18 cellular contexts compared by ENCODE assay signal in genomic region chr12:57616383-57617101, GRCh38. TPM values are rescaled to one million over a fixed set of nuclear protein-coding genes. Genes with fewer than 3 reads are reported as not detected.
DNase-seq lines count a peak whose midpoint lies in the region; ATAC-seq, FAIRE-seq and TF ChIP-seq lines count a peak whose summit lies in the region.
"Had no signal": no experiment of that assay in that cellular context is flagged by ENCODE, and none has a peak within 500 bp of the region (broad histone marks: within the 10 kb centered on the region; RNA-seq: fewer than 3 reads in every experiment).

No MANE protein-coding gene starts in this region.

- TF ChIP-seq CTCF in HFFc6 (IDR thresholded peaks at IDR 0.05) (no peak), K562 (IDR thresholded peaks at IDR 0.05 in 2 of 3, conservative IDR thresholded peaks at IDR 0.05 in 1 of 3; ENCODE audit: insufficient read depth in 2 of 3, low read depth in 1 of 3, low read length in 3 of 3) (no peak)

- peaks cover 4% of the 10 kb centered on the region for H3K9me1 ChIP-seq in K562 (ENCODE audit: control insufficient read depth, insufficient read depth, low read length)

- H3K4me1 Mint-ChIP-seq in HFFc6 (ENCODE audit: low read depth), result peaks cover 15% of the 10 kb centered on the region

- H3K36me3 Mint-ChIP-seq in HFFc6 (ENCODE audit: low read depth), result peaks cover 13% of the 10 kb centered on the region
- H3K36me3 Mint-ChIP-seq: immature natural killer cell had no signal

- WGBS in K562 (ENCODE audit: insufficient coverage, low coverage, missing lambda C conversion rate), result 58% methylated on average over 3 of the region's 3 CpGs

- H3K9me3 ChIP-seq in K562 (replicated peaks; ENCODE audit: control insufficient read depth, insufficient read depth, low read depth, low read length), result no peaks in the 10 kb centered on the region
- H3K9me3 ChIP-seq: A549 had no signal

- H4K20me1 ChIP-seq in K562 (replicated peaks; ENCODE audit: control insufficient read depth, insufficient read depth, low read length), result no peaks in the 10 kb centered on the region

- H3K4me1 ChIP-seq in K562 (replicated peaks in 1 of 2; ENCODE audit: control insufficient read depth in 2 of 2, insufficient read depth in 2 of 2, low read length in 2 of 2), result peaks cover 43 to 52% of the 10 kb centered on the region in 2 experiments

- H3K4me3 ChIP-seq in K562, result no peak overlapping the region
- H3K4me3 ChIP-seq: A549, SK-N-MC, skin epidermis had no signal

- no peak overlapping the region for H3K27ac ChIP-seq in K562 (ENCODE audit: extremely low read depth, low read depth, low read length)
- H3K27ac ChIP-seq: A549, SK-N-MC had no signal

- H3K9me3 Mint-ChIP-seq in HFFc6, result no peaks in the 10 kb centered on the region
- H3K9me3 Mint-ChIP-seq: immature natural killer cell had no signal

- H2AFZ ChIP-seq in K562 (ENCODE audit: low read depth, low read length), result no peak overlapping the region

- no TSS peak for BruUV-seq in K562 (replicated peaks; lab: Mats Ljungman, UMichigan)

- intact Hi-C loops in K562 (cut with micrococcal nuclease), result no loop called here

- in situ Hi-C loops in K562 (cut with MboI), result no loop called here

- TF ChIP-seq RAD21 in K562 (CRISPR knock-in tag; conservative IDR thresholded peaks at IDR 0.05 in 1 of 2, IDR thresholded peaks at IDR 0.05 in 1 of 2), result no peak

- H3K9ac ChIP-seq in K562 (ENCODE audit: insufficient read depth in 1 of 2, low read depth in 2 of 2, low read length in 2 of 2), result no peak overlapping the region; a peak in 1 of 4 replicates

- H3K79me2 ChIP-seq in K562 (ENCODE audit: control insufficient read depth, insufficient read depth, low read length), result peaks cover 2% of the 10 kb centered on the region; the same call in 2 of the 3 replicates

- no peak overlapping the region for H3K27ac Mint-ChIP-seq in HFFc6
- H3K27ac Mint-ChIP-seq: immature natural killer cell had no signal

- no peak overlapping the region for H3K4me2 ChIP-seq in K562 (ENCODE audit: insufficient read depth, low read length)
- H3K4me2 ChIP-seq: A549 had no signal

- CTCF ChIA-PET in K562 (lab: Yijun Ruan, JAX; ENCODE audit: low intra/inter-chr PET ratio), result no interaction called here

- H3K4me3 Mint-ChIP-seq in HFFc6, result no peak overlapping the region
- H3K4me3 Mint-ChIP-seq: immature natural killer cell had no signal

- peaks cover 16% of the 10 kb centered on the region; the same call in 2 of the 3 replicates for H3K36me3 ChIP-seq in K562 (ENCODE audit: control insufficient read depth, insufficient read depth, low read length)

- POLR2A ChIA-PET in K562 (lab: Yijun Ruan, JAX), result interaction anchor here (0.7 to 1.0 kb wide), 7 partner anchors 9 to 186 kb away, joined by 3 to 5 read pairs (median 3); no protein-coding TSS in a partner anchor

- TF ChIP-seq POLR2A in K562 (conservative IDR thresholded peaks at IDR 0.05), result no peak

- H3K27me3 ChIP-seq in K562 (ENCODE audit: control insufficient read depth in 2 of 2, insufficient read depth in 2 of 2, low read length in 2 of 2), result no peaks in the 10 kb centered on the region

- peak; percentile 20 for DNase-seq in NCI-H2171 treated with DMSO at 0.1 percent for 48 hours (lab: John Stamatoyannopoulos, UW)
- DNase-seq in NCI-H2171 (lab: John Stamatoyannopoulos, UW), result no peak
- peak; percentile 55 for DNase-seq in HFFc6
- no peak for DNase-seq in K562 (ENCODE audit: extremely low read depth in 1 of 4, low spot score in 3 of 4)
- DNase-seq in myocyte (ENCODE audit: low read depth), result peak; percentile 17
- no peak for DNase-seq in activated CD8-positive, alpha-beta memory T cell treated with anti-CD3 and anti-CD28 coated beads, Interleukin-2, amount 50 U/mL, for 48 hours
- DNase-seq: activated naive CD4-positive, alpha-beta T cell; effector CD4-positive, alpha-beta T cell; immature natural killer cell; Karpas-422; NCI-H187; stimulated activated naive CD4-positive, alpha-beta T cell treated with Interleukin-2 at 50 U/mL for 16 hours had no signal

- TF ChIP-seq EP300 in K562 (IDR thresholded peaks at IDR 0.05; ENCODE audit: low read length), result no peak

- no peak for FAIRE-seq in K562 (lab: Jason Lieb, UNC)
- FAIRE-seq: A549, urothelium cell line had no signal

- H3K27me3 Mint-ChIP-seq in HFFc6 (ENCODE audit: insufficient read depth), result peaks cover 5% of the 10 kb centered on the region

- ATAC-seq in K562 (no peak), GM18861 (IDR thresholded peaks at IDR 0.05; ENCODE audit: unreplicated experiment) (no peak), HG03457 (IDR thresholded peaks at IDR 0.05; ENCODE audit: unreplicated experiment) (no peak)
- ATAC-seq: A549 had no signal

RNA-seq across cellular contexts. Expression of gene ARHGEF25, which starts 5.3 kb away (rescaled TPM):
- total RNA-seq in HFFc6 (2021; fragmentation: NEBNext Ultra II Directional; extraction: Animal tissue kit (Norgen Biotek cat#: 25700)), result 10 to 100 TPM; 10.2 to 21.9 (median 11.9) TPM
- total RNA-seq in K562 (2011; cell fraction: chromatin; rRNA removed; ENCODE audit: low replicate concordance), result 50.1 and 109 TPM in 2 replicates
- total RNA-seq in K562 (2011; cell fraction: nucleolus; rRNA removed), result 60.5 and 65.7 TPM in 2 replicates
- total RNA-seq in K562 (2011; cell fraction: nucleoplasm; rRNA removed), result 44.0 and 54.3 TPM in 2 replicates
- total RNA-seq in K562 (2014; rRNA removed) (11.6 and 18.6 TPM in 2 replicates), K562 (2014; rRNA removed; fragmentation: Illumina TruSeq; extraction: Trizol) (7.5 and 9.2 TPM in 2 replicates), K562 (2015; rRNA removed; fragmentation: Illumina TruSeq; extraction: Trizol) (4.9 and 6.1 TPM in 2 replicates), K562 (2021) (13.6 and 15.0 TPM in 2 replicates), myocyte (8.6 and 12.4 TPM in 2 replicates)
- polyA plus RNA-seq in K562 (2011; rRNA removed) (13.3 and 18.1 TPM in 2 replicates), K562 (2014; fragmentation: Illumina TruSeq; extraction: Trizol) (14.1 and 14.9 TPM in 2 replicates), K562 (2014; fragmentation: Nextera tagmentation; extraction: Ambion mirVana) (1 to 10 TPM in 1 of 2 experiments, under 1 TPM in 1; 0.13 to 1.4 TPM), K562 (2014; rRNA removed) (16.0 and 17.3 TPM in 2 replicates)
- 8.7 and 11.6 TPM in 2 replicates for polyA plus RNA-seq in K562 (2011; cell fraction: cytosol; rRNA removed)
- 115 and 121 TPM in 2 replicates for polyA plus RNA-seq in K562 (2011; cell fraction: nucleus; rRNA removed)
- 13.4 and 18.0 TPM in 2 replicates for polyA plus RNA-seq in K562 (2012)
- 6.2 and 7.1 TPM in 2 replicates for polyA minus RNA-seq in K562 (2011; rRNA and poly(A)+ RNA removed)
- 2.8 TPM in 2 replicates for polyA minus RNA-seq in K562 (2011; cell fraction: cytosol; rRNA and poly(A)+ RNA removed)
- polyA minus RNA-seq in K562 (2011; cell fraction: nucleus; rRNA and poly(A)+ RNA removed), result 10.5 and 16.6 TPM in 2 replicates
- 26.8 TPM for polyA plus RNA-seq in myocyte (2012)

RNA-seq across cellular contexts. Expression of gene DTX3, which starts 11.9 kb away (rescaled TPM):
- 10 to 100 TPM; 17.7 to 21.0 (median 19.2) TPM for total RNA-seq in HFFc6 (2021; fragmentation: NEBNext Ultra II Directional; extraction: Animal tissue kit (Norgen Biotek cat#: 25700))
- total RNA-seq in K562 (2011; cell fraction: chromatin; rRNA removed; ENCODE audit: low replicate concordance), result 0.44 and 0.72 TPM in 2 replicates
- 0.13 TPM in 1 of 2 replicates, not detected in the other for total RNA-seq in K562 (2011; cell fraction: nucleolus; rRNA removed)
- total RNA-seq in K562 (2011; cell fraction: nucleoplasm; rRNA removed), result 0.29 and 1.1 TPM in 2 replicates
- total RNA-seq in K562 (2014; rRNA removed) (not detected in 2 replicates), K562 (2014; rRNA removed; fragmentation: Illumina TruSeq; extraction: Trizol) (not detected in 2 replicates), K562 (2015; rRNA removed; fragmentation: Illumina TruSeq; extraction: Trizol) (not detected in 2 replicates), K562 (2021) (0.09 TPM in 1 of 2 replicates, not detected in the other), myocyte (22.1 and 22.5 TPM in 2 replicates)
- polyA plus RNA-seq in K562 (2011; rRNA removed) (0.15 TPM in 1 of 2 replicates, not detected in the other), K562 (2014; fragmentation: Illumina TruSeq; extraction: Trizol) (not detected in 2 replicates), K562 (2014; fragmentation: Nextera tagmentation; extraction: Ambion mirVana) (under 1 TPM; 0.03 to 0.06 TPM), K562 (2014; rRNA removed) (not detected in 2 replicates)
- polyA plus RNA-seq in K562 (2011; cell fraction: cytosol; rRNA removed), result 0.03 and 0.04 TPM in 2 replicates
- polyA plus RNA-seq in K562 (2011; cell fraction: nucleus; rRNA removed), result 0.53 and 0.62 TPM in 2 replicates
- polyA plus RNA-seq in K562 (2012), result 0.05 TPM in 1 of 2 replicates, not detected in the other
- polyA minus RNA-seq in K562 (2011; rRNA and poly(A)+ RNA removed), result not detected in 2 replicates
- not detected in 2 replicates for polyA minus RNA-seq in K562 (2011; cell fraction: cytosol; rRNA and poly(A)+ RNA removed)
- polyA minus RNA-seq in K562 (2011; cell fraction: nucleus; rRNA and poly(A)+ RNA removed), result 0.13 TPM in 1 of 2 replicates, not detected in the other
- polyA plus RNA-seq in myocyte (2012), result 26.0 TPM

RNA-seq across cellular contexts. Expression of gene B4GALNT1, which starts 16.5 kb away (rescaled TPM):
- 1 to 10 TPM; 1.4 to 3.1 (median 2.3) TPM for total RNA-seq in HFFc6 (2021; fragmentation: NEBNext Ultra II Directional; extraction: Animal tissue kit (Norgen Biotek cat#: 25700))
- total RNA-seq in K562 (2011; cell fraction: chromatin; rRNA removed; ENCODE audit: low replicate concordance), result 50.8 and 90.4 TPM in 2 replicates
- total RNA-seq in K562 (2011; cell fraction: nucleolus; rRNA removed), result 64.4 and 74.2 TPM in 2 replicates
- 62.8 and 71.3 TPM in 2 replicates for total RNA-seq in K562 (2011; cell fraction: nucleoplasm; rRNA removed)
- 18.3 and 21.8 TPM in 2 replicates for total RNA-seq in K562 (2014; rRNA removed)
- total RNA-seq in K562 (2014; rRNA removed; fragmentation: Illumina TruSeq; extraction: Trizol), result 5.9 and 7.7 TPM in 2 replicates
- 9.8 and 9.9 TPM in 2 replicates for total RNA-seq in K562 (2015; rRNA removed; fragmentation: Illumina TruSeq; extraction: Trizol)
- total RNA-seq in K562 (2021), result 26.3 and 32.2 TPM in 2 replicates
- polyA plus RNA-seq in K562 (2011; rRNA removed), result 7.3 and 12.2 TPM in 2 replicates
- 7.6 and 15.8 TPM in 2 replicates for polyA plus RNA-seq in K562 (2011; cell fraction: cytosol; rRNA removed)
- polyA plus RNA-seq in K562 (2011; cell fraction: nucleus; rRNA removed), result 63.0 and 75.2 TPM in 2 replicates
- 14.4 and 26.8 TPM in 2 replicates for polyA plus RNA-seq in K562 (2012)
- 17.4 and 17.5 TPM in 2 replicates for polyA plus RNA-seq in K562 (2014; fragmentation: Illumina TruSeq; extraction: Trizol)
- 1 to 10 TPM; 1.0 to 1.7 TPM for polyA plus RNA-seq in K562 (2014; fragmentation: Nextera tagmentation; extraction: Ambion mirVana)
- polyA plus RNA-seq in K562 (2014; rRNA removed), result 20.6 and 21.0 TPM in 2 replicates
- 6.4 and 6.5 TPM in 2 replicates for polyA minus RNA-seq in K562 (2011; rRNA and poly(A)+ RNA removed)
- 5.6 and 11.6 TPM in 2 replicates for polyA minus RNA-seq in K562 (2011; cell fraction: cytosol; rRNA and poly(A)+ RNA removed)
- polyA minus RNA-seq in K562 (2011; cell fraction: nucleus; rRNA and poly(A)+ RNA removed), result 28.7 and 34.7 TPM in 2 replicates
- 2.5 and 3.4 TPM in 2 replicates for total RNA-seq in myocyte
- polyA plus RNA-seq in myocyte (2012), result 1.6 TPM
- polyA plus RNA-seq: immature natural killer cell had no signal

RNA-seq across cellular contexts. Expression of gene PIP4K2C, which starts 25.6 kb away (rescaled TPM):
- 10 to 100 TPM; 21.1 to 33.1 (median 24.3) TPM for total RNA-seq in HFFc6 (2021; fragmentation: NEBNext Ultra II Directional; extraction: Animal tissue kit (Norgen Biotek cat#: 25700))
- total RNA-seq in K562 (2011; cell fraction: chromatin; rRNA removed; ENCODE audit: low replicate concordance), result 28.9 and 41.5 TPM in 2 replicates
- total RNA-seq in K562 (2011; cell fraction: nucleolus; rRNA removed), result 20.9 and 21.7 TPM in 2 replicates
- 26.5 and 30.7 TPM in 2 replicates for total RNA-seq in K562 (2011; cell fraction: nucleoplasm; rRNA removed)
- total RNA-seq in K562 (2014; rRNA removed) (13.8 and 20.7 TPM in 2 replicates), K562 (2014; rRNA removed; fragmentation: Illumina TruSeq; extraction: Trizol) (18.3 and 19.9 TPM in 2 replicates), K562 (2015; rRNA removed; fragmentation: Illumina TruSeq; extraction: Trizol) (18.0 and 22.3 TPM in 2 replicates), K562 (2021) (28.8 and 29.3 TPM in 2 replicates), myocyte (15.4 and 20.2 TPM in 2 replicates)
- polyA plus RNA-seq in K562 (2011; rRNA removed) (31.3 and 31.4 TPM in 2 replicates), K562 (2014; fragmentation: Illumina TruSeq; extraction: Trizol) (39.5 and 41.4 TPM in 2 replicates), K562 (2014; fragmentation: Nextera tagmentation; extraction: Ambion mirVana) (10 to 100 TPM in 1 of 2 experiments, 1 to 10 TPM in 1; 9.0 to 10.8 TPM), K562 (2014; rRNA removed) (18.5 and 25.8 TPM in 2 replicates)
- 16.1 and 24.3 TPM in 2 replicates for polyA plus RNA-seq in K562 (2011; cell fraction: cytosol; rRNA removed)
- 42.4 and 45.7 TPM in 2 replicates for polyA plus RNA-seq in K562 (2011; cell fraction: nucleus; rRNA removed)
- 23.2 and 26.6 TPM in 2 replicates for polyA plus RNA-seq in K562 (2012)
- 20.2 and 21.0 TPM in 2 replicates for polyA minus RNA-seq in K562 (2011; rRNA and poly(A)+ RNA removed)
- polyA minus RNA-seq in K562 (2011; cell fraction: cytosol; rRNA and poly(A)+ RNA removed), result 9.1 and 18.2 TPM in 2 replicates
- 6.7 and 9.2 TPM in 2 replicates for polyA minus RNA-seq in K562 (2011; cell fraction: nucleus; rRNA and poly(A)+ RNA removed)
- polyA plus RNA-seq in myocyte (2012), result 17.8 TPM

Comparison
In these comparisons a context has a peak if more than half of its experiments do, and no peak if none do; other contexts are left out.
1. DNase-seq: peak in NCI-H2171 treated with DMSO at 0.1 percent for 48 hours (single experiment), HFFc6 (single experiment) and myocyte (single experiment); none in NCI-H2171 (single experiment), K562 (0 of 4) and activated CD8-positive, alpha-beta memory T cell treated with anti-CD3 and anti-CD28 coated beads, Interleukin-2, amount 50 U/mL, for 48 hours (single experiment).
2. RNA of gene DTX3, which starts 11.9 kb away (total RNA-seq): 22.1 to 22.5 TPM in myocyte and 17.7 to 21.0 TPM in HFFc6; 0.09 to 1.1 TPM in K562; every median in the first group is over 4 times any median in the second.